ENCODE assay signal across 12 cellular contexts in genomic region chr16:48597563-48598392, GRCh38. TPM values are rescaled to one million over a fixed set of nuclear protein-coding genes. Genes with fewer than 3 reads are reported as not detected.
DNase-seq lines count a peak whose midpoint lies in the region; ATAC-seq and TF ChIP-seq lines count a peak whose summit lies in the region.
"Had no signal": no experiment of that assay in that cellular context is flagged by ENCODE, and none has a peak within 500 bp of the region (broad histone marks: within the 10 kb centered on the region; RNA-seq: fewer than 3 reads in every experiment).

No MANE protein-coding gene starts in this region.

- H3K4me1 Mint-ChIP-seq in CD8-positive, alpha-beta T cell (ENCODE audit: low read depth) = peaks cover 65% of the 10 kb centered on the region

- H3K27me3 ChIP-seq in CD8-positive, alpha-beta T cell (ENCODE audit: insufficient read depth, low read length) = no peaks in the 10 kb centered on the region
- H3K27me3 ChIP-seq in Loucy (ENCODE audit: insufficient read depth, low read length, poor library complexity, severe bottlenecking) = no peaks in the 10 kb centered on the region
- no peaks in the 10 kb centered on the region for H3K27me3 ChIP-seq in neutrophil

- H3K27ac ChIP-seq in CD8-positive, alpha-beta T cell (ENCODE audit: low read depth, low read length) = no peak overlapping the region
- peak overlapping the region; percentile 83 for H3K27ac ChIP-seq in neutrophil

- no peak overlapping the region for H3K9ac ChIP-seq in Loucy (ENCODE audit: low read depth, low read length, poor library complexity, severe bottlenecking)

- CTCF ChIA-PET in CD8-positive, alpha-beta T cell (lab: Charles Lee) = interaction anchor here (1.3 to 2.0 kb wide), 3 partner anchors 10 to 32 kb away, joined by 4 to 7 read pairs (median 4); no protein-coding TSS in a partner anchor

- no peak for DNase-seq in CD8-positive, alpha-beta T cell
- DNase-seq in choroid plexus epithelial cell (ENCODE audit: low read depth) (peak; percentile 52), cerebellar cortex (ENCODE audit: low spot score) (no peak), NCI-H2081 (lab: John Stamatoyannopoulos, UW) (no peak)
- DNase-seq: DMS153, naive B cell, NCI-H2171 treated with DMSO at 0.1 percent for 48 hours, right cardiac atrium, substantia nigra had no signal

- no peak for ATAC-seq in CD8-positive, alpha-beta T cell
- ATAC-seq in HG03439 (IDR thresholded peaks at IDR 0.05; ENCODE audit: unreplicated experiment) = no peak

- POLR2A ChIA-PET in CD8-positive, alpha-beta T cell (lab: Charles Lee) = interaction anchor here (1.1 kb wide), 1 partner anchor 10 kb away, joined by 4 read pairs; no protein-coding TSS in a partner anchor

- no peaks in the 10 kb centered on the region for H3F3A ChIP-seq in Loucy (ENCODE audit: low read depth)

- peaks cover 54% of the 10 kb centered on the region for H3K4me1 ChIP-seq in CD8-positive, alpha-beta T cell (ENCODE audit: insufficient read depth, low read length)
- peaks cover 39% of the 10 kb centered on the region for H3K4me1 ChIP-seq in Loucy (ENCODE audit: insufficient read depth, low read length, poor library complexity, severe bottlenecking)
- peaks cover 72 to 73% of the 10 kb centered on the region in 2 experiments for H3K4me1 ChIP-seq in neutrophil (ENCODE audit: control insufficient read depth in 1 of 2, insufficient read depth in 1 of 2, low read depth in 1 of 2, low read length in 1 of 2)

- peaks cover 60% of the 10 kb centered on the region for H4K20me1 ChIP-seq in Loucy (ENCODE audit: insufficient read depth, low read length, poor library complexity, severe bottlenecking)

- peak overlapping the region; percentile 1 for H3K27ac Mint-ChIP-seq in CD8-positive, alpha-beta T cell

- TF ChIP-seq CTCF in CD8-positive, alpha-beta T cell (IDR thresholded peaks at IDR 0.05) = no peak
- no peak for TF ChIP-seq CTCF in Loucy (conservative IDR thresholded peaks at IDR 0.05; ENCODE audit: low read length)
- no peak for TF ChIP-seq CTCF in choroid plexus epithelial cell (conservative IDR thresholded peaks at IDR 0.05; ENCODE audit: low read depth, low read length)
- peak; percentile 14 for TF ChIP-seq CTCF in neutrophil (IDR thresholded peaks at IDR 0.05)

- peaks cover 8% of the 10 kb centered on the region for H3K36me3 Mint-ChIP-seq in CD8-positive, alpha-beta T cell

- H2AFZ ChIP-seq in Loucy (ENCODE audit: low read length) = no peak overlapping the region

- peaks cover 98% of the 10 kb centered on the region for H3K79me2 ChIP-seq in Loucy (ENCODE audit: insufficient read depth, low read length)

- H3K4me3 Mint-ChIP-seq in CD8-positive, alpha-beta T cell = no peak overlapping the region

- H3K36me3 ChIP-seq in CD8-positive, alpha-beta T cell (ENCODE audit: insufficient read depth, low read length) = no peaks in the 10 kb centered on the region
- H3K36me3 ChIP-seq in Loucy (ENCODE audit: insufficient read depth, low read length) (0 out of 2 replicates have a peak, but pooled peaks cover 2% of the 10 kb centered on the region), neutrophil (no peaks in the 10 kb centered on the region)

- H3K9me3 Mint-ChIP-seq in CD8-positive, alpha-beta T cell = peaks cover 6% of the 10 kb centered on the region

- H3K4me2 ChIP-seq in Loucy (ENCODE audit: low read depth, low read length, poor library complexity, severe bottlenecking) = peak overlapping the region; percentile 66

- no peaks in the 10 kb centered on the region for H3K27me3 Mint-ChIP-seq in CD8-positive, alpha-beta T cell (ENCODE audit: low read depth)
- H3K27me3 Mint-ChIP-seq: naive B cell had no signal

- H3K4me3 ChIP-seq in CD8-positive, alpha-beta T cell (ENCODE audit: low read depth, low read length) = no peak overlapping the region
- H3K4me3 ChIP-seq in Loucy (ENCODE audit: low read length, poor library complexity, severe bottlenecking) (peak overlapping the region; percentile 48), choroid plexus epithelial cell (ENCODE audit: low read depth, low read length) (no peak overlapping the region), neutrophil (ENCODE audit: low read depth in 1 of 2, low read length in 1 of 2) (peak overlapping the region; percentile 28 to 40)

- intact Hi-C loops in CD8-positive, alpha-beta T cell (cut with DNase I, micrococcal nuclease) = no loop called here

- no peaks in the 10 kb centered on the region for H3K9me2 ChIP-seq in Loucy (replicated peaks; ENCODE audit: low read depth, low read length)

- H3K9me3 ChIP-seq in CD8-positive, alpha-beta T cell (ENCODE audit: low read length) = no peaks in the 10 kb centered on the region
- peaks cover 4% of the 10 kb centered on the region for H3K9me3 ChIP-seq in Loucy (ENCODE audit: insufficient read depth, low read depth, low read length)
- H3K9me3 ChIP-seq in neutrophil = no peaks in the 10 kb centered on the region

RNA-seq across cellular contexts. Expression of gene N4BP1, which starts 12.2 kb away (rescaled TPM):
- 100 to 1,000 TPM; 153 to 156 TPM for total RNA-seq in CD8-positive, alpha-beta T cell

Comparison
In these comparisons a context has a peak if more than half of its experiments do, and no peak if none do; other contexts are left out.
1. H3K4me3 ChIP-seq: peak in Loucy (single experiment) and neutrophil (2 of 2); none in CD8-positive, alpha-beta T cell (single experiment) and choroid plexus epithelial cell (single experiment).